Comparison of ENCODE assay signal across 8 cellular contexts in genomic region chr21:41611966-41612606, GRCh38.
A peak's percentile ranks its signal among the peaks of the same experiment; 100 is the strongest.
DNase-seq lines count a peak whose midpoint lies in the region; ATAC-seq and TF ChIP-seq lines count a peak whose summit lies in the region.

No MANE protein-coding gene starts in this region.

- peaks cover 9% of the 10 kb centered on the region for H3K27me3 Mint-ChIP-seq in GM23338 (ENCODE audit: insufficient read depth, low read depth, poor library complexity)
- peaks cover 39 to 74% of the 10 kb centered on the region in 2 donors for H3K27me3 Mint-ChIP-seq in effector memory CD8-positive, alpha-beta T cell

- H4K20me1 ChIP-seq in GM23338 (replicated peaks; ENCODE audit: insufficient read depth), result no peaks in the 10 kb centered on the region

- peak overlapping the region; percentile 85; the same call in 1 of the 2 replicates for H2AFZ ChIP-seq in GM23338

- no peaks in the 10 kb centered on the region for H3K27me3 ChIP-seq in GM23338 (ENCODE audit: insufficient read depth)
- no peaks in the 10 kb centered on the region for H3K27me3 ChIP-seq in esophagus (ENCODE audit: control insufficient read depth in 1 of 2, insufficient read depth in 2 of 2, low read length in 2 of 2)
- H3K27me3 ChIP-seq in skeletal muscle tissue (ENCODE audit: control insufficient read depth in 3 of 3, insufficient read depth in 3 of 3, low read length in 3 of 3), result peaks cover 9 to 35% (median 30%) of the 10 kb centered on the region in 3 donors

- H3K36me3 ChIP-seq in GM23338 (ENCODE audit: insufficient read depth), result no peaks in the 10 kb centered on the region
- no peaks in the 10 kb centered on the region for H3K36me3 ChIP-seq in esophagus (ENCODE audit: control insufficient read depth in 2 of 2, insufficient read depth in 2 of 2, low read length in 1 of 2)
- no peaks in the 10 kb centered on the region for H3K36me3 ChIP-seq in skeletal muscle tissue (ENCODE audit: control insufficient read depth in 3 of 3, insufficient read depth in 3 of 3, low read length in 3 of 3)

- DNase-seq in GM23338 (ENCODE audit: low spot score), result peak; percentile 73
- peak; percentile 35 to 78 for DNase-seq in NCI-H526 (lab: John Stamatoyannopoulos, UW)
- no peak for DNase-seq in NCI-H1930 (lab: John Stamatoyannopoulos, UW)
- no peak for DNase-seq in DMS114 treated with DMSO at 0.1 percent for 48 hours (lab: John Stamatoyannopoulos, UW; ENCODE audit: unreplicated experiment)
- DNase-seq in effector memory CD8-positive, alpha-beta T cell, result no peak
- no peak for DNase-seq in activated effector memory CD4-positive, alpha-beta T cell treated with Interleukin-2 at 50 U/mL for 16 hours

- H3K4me3 Mint-ChIP-seq in GM23338, result no peak overlapping the region
- no peak overlapping the region for H3K4me3 Mint-ChIP-seq in effector memory CD8-positive, alpha-beta T cell

- no peak overlapping the region for H3K27ac Mint-ChIP-seq in GM23338
- no peak overlapping the region for H3K27ac Mint-ChIP-seq in effector memory CD8-positive, alpha-beta T cell

- 34 to 39% methylated on average over 10 of the region's 10 CpGs for WGBS in esophagus, 2 donors

- H3K4me2 ChIP-seq in GM23338, result peak overlapping the region; percentile 71; the same call in 1 of the 2 replicates

- H3K4me1 ChIP-seq in GM23338 (ENCODE audit: insufficient read depth) (peaks cover 12% of the 10 kb centered on the region), esophagus (ENCODE audit: control insufficient read depth in 2 of 2, insufficient read depth in 2 of 2, low read length in 1 of 2) (peaks cover 4 to 18% of the 10 kb centered on the region in 2 donors), skeletal muscle tissue (ENCODE audit: control insufficient read depth in 3 of 3, insufficient read depth in 3 of 3, low read length in 3 of 3) (peaks cover 22 to 31% (median 24%) of the 10 kb centered on the region in 3 donors)

- peaks cover 15% of the 10 kb centered on the region for H3K4me1 Mint-ChIP-seq in GM23338
- peaks cover 0 to 4% of the 10 kb centered on the region in 2 donors for H3K4me1 Mint-ChIP-seq in effector memory CD8-positive, alpha-beta T cell (ENCODE audit: low read depth in 2 of 2)

- H3K9me3 Mint-ChIP-seq in GM23338, result no peaks in the 10 kb centered on the region
- H3K9me3 Mint-ChIP-seq in effector memory CD8-positive, alpha-beta T cell, result no peaks in the 10 kb centered on the region

- peak; percentile 81 for ATAC-seq in GM23338
- ATAC-seq in effector memory CD8-positive, alpha-beta T cell (replicated peaks), result no peak

- H3K9me3 ChIP-seq in esophagus (ENCODE audit: control insufficient read depth in 2 of 2, insufficient read depth in 1 of 2, low read depth in 1 of 2, low read length in 1 of 2), result no peaks in the 10 kb centered on the region
- H3K9me3 ChIP-seq in skeletal muscle tissue (ENCODE audit: control insufficient read depth in 3 of 3, low read length in 3 of 3), result no peaks in the 10 kb centered on the region

- TF ChIP-seq CTCF in GM23338 (conservative IDR thresholded peaks at IDR 0.05; ENCODE audit: low read depth in 2 of 2), result peak in 1 of 2 experiments; percentile 81; a peak in 3 of 4 replicates

- no peaks in the 10 kb centered on the region for H3K9me2 ChIP-seq in GM23338 (ENCODE audit: insufficient read depth)

- no peaks in the 10 kb centered on the region for H3K79me2 ChIP-seq in GM23338 (replicated peaks; ENCODE audit: insufficient read depth)

- peak overlapping the region in 1 of 3 donors; percentile 53 for H3K9ac ChIP-seq in skeletal muscle tissue (ENCODE audit: low read depth in 1 of 3, low read length in 3 of 3)

- H3K4me3 ChIP-seq in GM23338, result peak overlapping the region; percentile 31; the same call in 1 of the 2 replicates
- no peak overlapping the region for H3K4me3 ChIP-seq in esophagus (ENCODE audit: low read depth in 1 of 2, low read length in 2 of 2)
- no peak overlapping the region for H3K4me3 ChIP-seq in skeletal muscle tissue (ENCODE audit: low read length in 3 of 3)

- no peak overlapping the region for H3K27ac ChIP-seq in GM23338 (ENCODE audit: low read depth)
- H3K27ac ChIP-seq in esophagus (ENCODE audit: low read depth in 2 of 2, low read length in 1 of 2), result peak overlapping the region; percentile 66 to 84
- peak overlapping the region; percentile 19 for H3K27ac ChIP-seq in skeletal muscle tissue (ENCODE audit: low read depth, low read length)

- no peaks in the 10 kb centered on the region for H3F3A ChIP-seq in GM23338 (replicated peaks; ENCODE audit: low read depth)

- H3K36me3 Mint-ChIP-seq in GM23338 (ENCODE audit: low read depth), result no peaks in the 10 kb centered on the region; the same call in 2 of the 3 replicates
- no peaks in the 10 kb centered on the region for H3K36me3 Mint-ChIP-seq in effector memory CD8-positive, alpha-beta T cell (ENCODE audit: insufficient read depth)

TF ChIP-seq in GM23338, 12 proteins besides CTCF, POLR2A, EP300 and RAD21:
- TF ChIP-seq CREB1 (CRISPR knock-in tag; IDR thresholded peaks at IDR 0.05; ENCODE audit: low read depth) (no peak), STAT1 (IDR thresholded peaks at IDR 0.05; ENCODE audit: unreplicated experiment) (no peak), POLR2AphosphoS5 (IDR thresholded peaks at IDR 0.05; ENCODE audit: low read depth) (no peak), EZH2 (IDR thresholded peaks at IDR 0.05; ENCODE audit: low read depth, unreplicated experiment) (no peak)
- TF ChIP-seq, protein P1, sequence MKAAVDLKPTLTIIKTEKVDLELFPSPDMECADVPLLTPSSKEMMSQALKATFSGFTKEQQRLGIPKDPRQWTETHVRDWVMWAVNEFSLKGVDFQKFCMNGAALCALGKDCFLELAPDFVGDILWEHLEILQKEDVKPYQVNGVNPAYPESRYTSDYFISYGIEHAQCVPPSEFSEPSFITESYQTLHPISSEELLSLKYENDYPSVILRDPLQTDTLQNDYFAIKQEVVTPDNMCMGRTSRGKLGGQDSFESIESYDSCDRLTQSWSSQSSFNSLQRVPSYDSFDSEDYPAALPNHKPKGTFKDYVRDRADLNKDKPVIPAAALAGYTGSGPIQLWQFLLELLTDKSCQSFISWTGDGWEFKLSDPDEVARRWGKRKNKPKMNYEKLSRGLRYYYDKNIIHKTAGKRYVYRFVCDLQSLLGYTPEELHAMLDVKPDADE (IDR thresholded peaks at IDR 0.05), result no peak
- TF ChIP-seq, protein P2, sequence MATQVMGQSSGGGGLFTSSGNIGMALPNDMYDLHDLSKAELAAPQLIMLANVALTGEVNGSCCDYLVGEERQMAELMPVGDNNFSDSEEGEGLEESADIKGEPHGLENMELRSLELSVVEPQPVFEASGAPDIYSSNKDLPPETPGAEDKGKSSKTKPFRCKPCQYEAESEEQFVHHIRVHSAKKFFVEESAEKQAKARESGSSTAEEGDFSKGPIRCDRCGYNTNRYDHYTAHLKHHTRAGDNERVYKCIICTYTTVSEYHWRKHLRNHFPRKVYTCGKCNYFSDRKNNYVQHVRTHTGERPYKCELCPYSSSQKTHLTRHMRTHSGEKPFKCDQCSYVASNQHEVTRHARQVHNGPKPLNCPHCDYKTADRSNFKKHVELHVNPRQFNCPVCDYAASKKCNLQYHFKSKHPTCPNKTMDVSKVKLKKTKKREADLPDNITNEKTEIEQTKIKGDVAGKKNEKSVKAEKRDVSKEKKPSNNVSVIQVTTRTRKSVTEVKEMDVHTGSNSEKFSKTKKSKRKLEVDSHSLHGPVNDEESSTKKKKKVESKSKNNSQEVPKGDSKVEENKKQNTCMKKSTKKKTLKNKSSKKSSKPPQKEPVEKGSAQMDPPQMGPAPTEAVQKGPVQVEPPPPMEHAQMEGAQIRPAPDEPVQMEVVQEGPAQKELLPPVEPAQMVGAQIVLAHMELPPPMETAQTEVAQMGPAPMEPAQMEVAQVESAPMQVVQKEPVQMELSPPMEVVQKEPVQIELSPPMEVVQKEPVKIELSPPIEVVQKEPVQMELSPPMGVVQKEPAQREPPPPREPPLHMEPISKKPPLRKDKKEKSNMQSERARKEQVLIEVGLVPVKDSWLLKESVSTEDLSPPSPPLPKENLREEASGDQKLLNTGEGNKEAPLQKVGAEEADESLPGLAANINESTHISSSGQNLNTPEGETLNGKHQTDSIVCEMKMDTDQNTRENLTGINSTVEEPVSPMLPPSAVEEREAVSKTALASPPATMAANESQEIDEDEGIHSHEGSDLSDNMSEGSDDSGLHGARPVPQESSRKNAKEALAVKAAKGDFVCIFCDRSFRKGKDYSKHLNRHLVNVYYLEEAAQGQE (IDR thresholded peaks at IDR 0.05; ENCODE audit: unreplicated experiment), result no peak

Comparison
In these comparisons a context has a peak if more than half of its experiments do, and no peak if none do; other contexts are left out.
1. DNase-seq: peak in GM23338 (single experiment) and NCI-H526 (2 of 2); none in NCI-H1930 (0 of 2), DMS114 treated with DMSO at 0.1 percent for 48 hours (single experiment), effector memory CD8-positive, alpha-beta T cell (0 of 3) and activated effector memory CD4-positive, alpha-beta T cell treated with Interleukin-2 at 50 U/mL for 16 hours (single experiment).